In genomic region chr1:16057314-16057915, GRCh38 we compare ENCODE assay signal across 8 cellular contexts. TPM values are rescaled to one million over a fixed set of nuclear protein-coding genes. Genes with fewer than 3 reads are reported as not detected.
"Had no signal": no experiment of that assay in that cellular context is flagged by ENCODE, and none has a peak within 500 bp of the region (broad histone marks: within the 10 kb centered on the region; RNA-seq: fewer than 3 reads in every experiment).

No MANE protein-coding gene starts in this region.

RNA-seq across cellular contexts. Expression of gene CLCNKB, which starts 13.8 kb away (rescaled TPM):
- total RNA-seq: HT-29, IMR-90, PC-3, Peyer's patch, RPMI7951 had no signal

RNA-seq across cellular contexts. Expression of gene FAM131C, which starts 16.0 kb away (rescaled TPM):
- total RNA-seq: RPMI7951 had no signal

RNA-seq across cellular contexts. Expression of gene CLCNKA, which starts 35.6 kb away (rescaled TPM):
- total RNA-seq: HT-29, IMR-90, PC-3, SK-MEL-5 had no signal

RNA-seq across cellular contexts. Expression of gene HSPB7, which starts 39.6 kb away (rescaled TPM):
- total RNA-seq: HT-29, PC-3 had no signal

RNA-seq across cellular contexts. Expression of gene SRARP, which starts 53.4 kb away (rescaled TPM):
- total RNA-seq: HT-29, IMR-90, M059J, PC-3, Peyer's patch, RPMI7951, SK-MEL-5 had no signal
- polyA plus RNA-seq: IMR-90, SK-N-SH had no signal
